Comparison of ENCODE assay signal across 27 cellular contexts in genomic region chr4:153804742-153805141, GRCh38. TPM values are rescaled to one million over a fixed set of nuclear protein-coding genes. Genes with fewer than 3 reads are reported as not detected.
"Had no signal": no experiment of that assay in that cellular context is flagged by ENCODE, and none has a peak within 500 bp of the region (broad histone marks: within the 10 kb centered on the region; RNA-seq: fewer than 3 reads in every experiment).

No MANE protein-coding gene starts in this region.

- DNase-seq: activated CD4-positive, alpha-beta T cell treated with anti-CD3 and anti-CD28 coated beads for 1 hour; activated CD4-positive, alpha-beta T cell treated with anti-CD3 and anti-CD28 coated beads, Interleukin-2, amount 50 U/mL, for 1 hour; activated CD8-positive, alpha-beta T cell treated with anti-CD3 and anti-CD28 coated beads, Interleukin-2, amount 10 ng/mL, durations not matched to agents 7 days and 5 days; activated gamma-delta T cell; activated naive CD4-positive, alpha-beta T cell treated with anti-CD3 and anti-CD28 coated beads, Interleukin-2, amount 50 U/mL, for 16 hours; activated naive CD8-positive, alpha-beta T cell treated with anti-CD3 and anti-CD28 coated beads, Interleukin-2, amount 50 U/mL, for 24 hours; anterior cingulate cortex; effector CD4-positive, alpha-beta T cell; erythroblast; foreskin melanocyte; glutamatergic neuron; hippocampal formation; posterior cingulate gyrus; spleen; stimulated activated CD4-positive, alpha-beta T cell treated with anti-CD3 and anti-CD28 coated beads, Interleukin-4, amount 100 ng/mL, for 1 hour; stimulated activated naive CD4-positive, alpha-beta T cell treated with Interleukin-2 at 50 U/mL for 16 hours had no signal

- H3K27ac ChIP-seq: spleen, thoracic aorta, vagina had no signal

- H3K4me3 ChIP-seq: spleen, thoracic aorta, vagina had no signal

- H3K27ac Mint-ChIP-seq: activated CD8-positive, alpha-beta T cell treated with anti-CD3 and anti-CD28 coated beads, Interleukin-2, amount 10 ng/mL, durations not matched to agents 7 days and 5 days; activated naive CD8-positive, alpha-beta T cell treated with anti-CD3 and anti-CD28 coated beads, Interleukin-2, amount 50 U/mL, for 24 hours; activated T-helper 1 cell treated with anti-CD3 and anti-CD28 coated beads, Interleukin-12 subunit alpha, Interleukin-12 subunit beta, Interleukin-2, Interleukin-4 antibody, amounts not matched to agents 30 ng/mL and 10 ng/mL and 1 ng/mL, durations not matched to agents 14 hours and 24 hours and 36 hours; dendritic cell treated with granulocyte-macrophage colony-stimulating factor and Interleukin-4, amounts not matched to agents 40 ng/mL and 50 ng/mL, for 4 days; memory B cell; type B pancreatic cell had no signal

- FAIRE-seq: TTC549 had no signal

- H3K4me3 Mint-ChIP-seq: activated CD8-positive, alpha-beta T cell treated with anti-CD3 and anti-CD28 coated beads, Interleukin-2, amount 10 ng/mL, durations not matched to agents 7 days and 5 days; activated naive CD8-positive, alpha-beta T cell treated with anti-CD3 and anti-CD28 coated beads, Interleukin-2, amount 50 U/mL, for 24 hours; activated T-helper 1 cell treated with anti-CD3 and anti-CD28 coated beads, Interleukin-12 subunit alpha, Interleukin-12 subunit beta, Interleukin-2, Interleukin-4 antibody, amounts not matched to agents 30 ng/mL and 10 ng/mL and 1 ng/mL, durations not matched to agents 14 hours and 24 hours and 36 hours; brain; dendritic cell treated with granulocyte-macrophage colony-stimulating factor and Interleukin-4, amounts not matched to agents 40 ng/mL and 50 ng/mL, for 4 days; memory B cell; neural crest cell; type B pancreatic cell had no signal

- H3K4me1 ChIP-seq: vagina had no signal

- H3K9me3 ChIP-seq: spleen, thoracic aorta, vagina had no signal

- H3K27me3 ChIP-seq: vagina had no signal

- H3K9me3 Mint-ChIP-seq: activated naive CD8-positive, alpha-beta T cell treated with anti-CD3 and anti-CD28 coated beads, Interleukin-2, amount 50 U/mL, for 24 hours; activated T-helper 1 cell treated with anti-CD3 and anti-CD28 coated beads, Interleukin-12 subunit alpha, Interleukin-12 subunit beta, Interleukin-2, Interleukin-4 antibody, amounts not matched to agents 30 ng/mL and 10 ng/mL and 1 ng/mL, durations not matched to agents 14 hours and 24 hours and 36 hours; brain; memory B cell; type B pancreatic cell had no signal

- H3K36me3 ChIP-seq: spleen, thoracic aorta, vagina had no signal

- ATAC-seq: activated CD8-positive, alpha-beta T cell treated with anti-CD3 and anti-CD28 coated beads, Interleukin-2, amount 10 ng/mL, durations not matched to agents 7 days and 5 days; activated naive CD8-positive, alpha-beta T cell treated with anti-CD3 and anti-CD28 coated beads, Interleukin-2, amount 50 U/mL, for 24 hours; sciatic nerve had no signal

- H3K27me3 Mint-ChIP-seq: brain had no signal

- H3K36me3 Mint-ChIP-seq: brain, memory B cell, type B pancreatic cell had no signal

RNA-seq across cellular contexts. Expression of gene SFRP2, which starts 15.9 kb away (rescaled TPM):
- total RNA-seq: activated CD8-positive, alpha-beta T cell treated with anti-CD3 and anti-CD28 coated beads, Interleukin-2, amount 10 ng/mL, durations not matched to agents 7 days and 5 days; activated T-helper 1 cell treated with anti-CD3 and anti-CD28 coated beads, Interleukin-12 subunit alpha, Interleukin-12 subunit beta, Interleukin-2, Interleukin-4 antibody, amounts not matched to agents 30 ng/mL and 10 ng/mL and 1 ng/mL, durations not matched to agents 14 hours and 24 hours and 36 hours; mononuclear cell had no signal

RNA-seq across cellular contexts. Expression of gene RNF175, which starts 44.9 kb away (rescaled TPM):
- total RNA-seq: activated CD8-positive, alpha-beta T cell treated with anti-CD3 and anti-CD28 coated beads, Interleukin-2, amount 10 ng/mL, durations not matched to agents 7 days and 5 days; activated T-helper 1 cell treated with anti-CD3 and anti-CD28 coated beads, Interleukin-12 subunit alpha, Interleukin-12 subunit beta, Interleukin-2, Interleukin-4 antibody, amounts not matched to agents 30 ng/mL and 10 ng/mL and 1 ng/mL, durations not matched to agents 14 hours and 24 hours and 36 hours; thoracic aorta had no signal
